ENCODE assay signal across 9 cellular contexts in genomic region chr1:199545780-199546179, GRCh38.
DNase-seq lines count a peak whose midpoint lies in the region; ATAC-seq and TF ChIP-seq lines count a peak whose summit lies in the region.
"Had no signal": no experiment of that assay in that cellular context is flagged by ENCODE, and none has a peak within 500 bp of the region (broad histone marks: within the 10 kb centered on the region; RNA-seq: fewer than 3 reads in every experiment).

No MANE protein-coding gene starts in this region.

- no peak overlapping the region for H3K9ac ChIP-seq in GM23248

- CTCF ChIA-PET in GM10248 (lab: Yijun Ruan, JAX) = no interaction called here

- H4K20me1 ChIP-seq in GM23248 (ENCODE audit: insufficient read depth) = no peaks in the 10 kb centered on the region
- H4K20me1 ChIP-seq in hepatocyte (ENCODE audit: insufficient read depth, poor library complexity, severe bottlenecking) = no peaks in the 10 kb centered on the region

- peak; percentile 10 for TF ChIP-seq CTCF in GM10248 (IDR thresholded peaks at IDR 0.05; ENCODE audit: control extremely low read depth, extremely low read depth, low read depth, missing control alignments)
- TF ChIP-seq CTCF in NB4 (IDR thresholded peaks at IDR 0.05; ENCODE audit: low read depth, low read length) = peak; percentile 25
- TF ChIP-seq CTCF in hepatocyte (IDR thresholded peaks at IDR 0.05; ENCODE audit: poor library complexity) = peak; percentile 16
- TF ChIP-seq CTCF in psoas muscle (IDR thresholded peaks at IDR 0.05) = no peak

- no peak for TF ChIP-seq POLR2A in NB4 (IDR thresholded peaks at IDR 0.05; ENCODE audit: extremely low read depth, insufficient read length)

- H3K4me3 ChIP-seq in GM23248 (no peak overlapping the region), NB4 (ENCODE audit: low read depth, low read length) (no peak overlapping the region), hepatocyte (no peak overlapping the region), psoas muscle (no peak overlapping the region)

- no peaks in the 10 kb centered on the region for H3K4me1 ChIP-seq in GM23248 (ENCODE audit: insufficient read depth)
- H3K4me1 ChIP-seq in hepatocyte (ENCODE audit: insufficient read depth) = no peaks in the 10 kb centered on the region
- H3K4me1 ChIP-seq in psoas muscle = no peaks in the 10 kb centered on the region

- H3K27ac ChIP-seq in GM23248 = no peak overlapping the region
- no peak overlapping the region for H3K27ac ChIP-seq in hepatocyte
- H3K27ac ChIP-seq in psoas muscle = no peak overlapping the region

- H3F3A ChIP-seq in GM23248 (ENCODE audit: insufficient read depth) = no peaks in the 10 kb centered on the region

- in situ Hi-C loops in GM23248 (cut with MboI) = no loop called here

- intact Hi-C loops in psoas muscle (cut with DNase I) = loop anchor here in 1 of 2 donors (10.0 kb wide), 1 partner anchor 791 kb away; no protein-coding TSS in a partner anchor

- no peaks in the 10 kb centered on the region for H3K79me2 ChIP-seq in GM23248 (ENCODE audit: insufficient read depth)
- H3K79me2 ChIP-seq in hepatocyte = no peaks in the 10 kb centered on the region

- H2AFZ ChIP-seq in GM23248 (no peak overlapping the region), hepatocyte (no peak overlapping the region)

- DNase-seq in GM10248 (ENCODE audit: extremely low spot score) (no peak), GM23248 (peak; percentile 13), NB4 (ENCODE audit: low read depth) (peak; percentile 23), hepatocyte (ENCODE audit: low spot score) (peak; percentile 25), NCI-H1694 (lab: John Stamatoyannopoulos, UW) (no peak), psoas muscle (no peak), hippocampal formation (lab: John Stamatoyannopoulos, UW) (no peak)
- DNase-seq: NCI-H510A treated with DMSO at 0.1 percent for 48 hours had no signal

- POLR2A ChIA-PET in GM10248 (lab: Yijun Ruan, JAX) = no interaction called here

- WGBS in GM23248 (ENCODE audit: low coverage in 1 of 2, low lambda C conversion rate in 2 of 2, missing lambda C conversion rate in 2 of 2), 2 experiments = 20 to 22% methylated on average over 1 of the region's 1 CpG
- 60% methylated on average over 1 of the region's 1 CpG for WGBS in hepatocyte (ENCODE audit: low lambda C conversion rate, missing lambda C conversion rate)
- 63 to 76% (median 74%) methylated on average over 1 of the region's 1 CpG for WGBS in psoas muscle, 3 donors

- H3K4me2 ChIP-seq in GM23248 (ENCODE audit: unreplicated experiment) (no peak overlapping the region), hepatocyte (no peak overlapping the region)

- H3K27me3 ChIP-seq in GM23248 (replicated peaks; ENCODE audit: insufficient read depth) (peaks cover 14% of the 10 kb centered on the region; the same call in 1 of the 2 replicates), hepatocyte (no peaks in the 10 kb centered on the region), psoas muscle (ENCODE audit: insufficient read depth in 3 of 3, low read length in 2 of 3) (no peaks in the 10 kb centered on the region)

- H3K9me2 ChIP-seq in GM23248 (ENCODE audit: insufficient read depth) (no peaks in the 10 kb centered on the region), hepatocyte (replicated peaks; ENCODE audit: insufficient read depth) (no peaks in the 10 kb centered on the region)

- ATAC-seq in GM19328 (IDR thresholded peaks at IDR 0.05; ENCODE audit: unreplicated experiment) (no peak), psoas muscle (no peak)

- H3K36me3 ChIP-seq in GM23248 (ENCODE audit: low read depth) (no peaks in the 10 kb centered on the region), hepatocyte (replicated peaks; ENCODE audit: insufficient read depth, low read depth) (no peaks in the 10 kb centered on the region), psoas muscle (ENCODE audit: insufficient read depth in 1 of 2, low read depth in 1 of 2) (no peaks in the 10 kb centered on the region)

- no peaks in the 10 kb centered on the region for H3K9me3 ChIP-seq in GM23248 (ENCODE audit: low read depth)
- no peaks in the 10 kb centered on the region for H3K9me3 ChIP-seq in hepatocyte (ENCODE audit: low read depth)
- peaks cover 4% of the 10 kb centered on the region for H3K9me3 ChIP-seq in psoas muscle

Comparison
In these comparisons a context has a peak if more than half of its experiments do, and no peak if none do; other contexts are left out.
1. DNase-seq: peak in GM23248 (single experiment), NB4 (single experiment) and hepatocyte (single experiment); none in GM10248 (single experiment), NCI-H1694 (single experiment), psoas muscle (0 of 2) and hippocampal formation (0 of 2).